Comparison of ENCODE assay signal across 23 cellular contexts in the genomic region with DNA sequence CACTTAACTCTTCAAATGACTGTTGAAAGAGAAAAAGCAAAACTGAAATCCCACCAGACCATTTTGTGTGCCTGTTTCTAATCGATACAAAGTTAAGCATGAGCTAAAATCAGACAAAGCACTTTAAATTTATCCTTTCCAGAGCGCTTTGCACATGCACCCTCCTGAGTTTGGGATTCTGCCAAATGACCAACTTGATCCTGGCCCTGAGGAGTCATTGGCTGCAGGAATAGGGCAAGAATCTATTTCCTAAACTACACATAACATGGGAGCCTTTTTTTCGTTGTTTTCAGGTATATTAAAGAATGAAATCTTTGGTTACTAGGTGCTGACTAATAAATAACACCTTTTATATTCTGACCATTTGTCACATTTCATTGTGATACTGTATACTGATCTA.
"Had no signal": no experiment of that assay in that cellular context is flagged by ENCODE, and none has a peak within 500 bp of the region (broad histone marks: within the 10 kb centered on the region; RNA-seq: fewer than 3 reads in every experiment).

No MANE protein-coding gene starts in this region.

- H3K36me3 ChIP-seq: SJCRH30 had no signal

- H3K27me3 ChIP-seq: Peyer's patch, SJCRH30 had no signal

- H3K4me2 ChIP-seq: SK-N-SH had no signal

- H3K4me1 ChIP-seq: Peyer's patch, SJCRH30 had no signal

- H3K9me3 ChIP-seq: Peyer's patch, SJCRH30, SK-N-SH had no signal

- H3K27ac ChIP-seq: Peyer's patch, RWPE1, SJCRH30, VCaP had no signal

- H3K9me2 ChIP-seq: SK-N-SH had no signal

- DNase-seq: activated CD4-positive, alpha-beta memory T cell treated with anti-CD3 and anti-CD28 coated beads for 36 hours; activated CD4-positive, alpha-beta T cell treated with anti-CD3 and anti-CD28 coated beads, Interleukin-2, amount 10 ng/mL, durations not matched to agents 7 days and 5 days; activated CD4-positive, CD25-positive, alpha-beta regulatory T cell; activated CD8-positive, alpha-beta memory T cell treated with anti-CD3 and anti-CD28 coated beads for 24 hours; activated effector memory CD4-positive, alpha-beta T cell treated with anti-CD3 and anti-CD28 coated beads, Interleukin-2, amount 50 U/mL, for 16 hours; activated naive CD4-positive, alpha-beta T cell treated with anti-CD3 and anti-CD28 coated beads for 36 hours; activated naive CD8-positive, alpha-beta T cell treated with anti-CD3 and anti-CD28 coated beads for 36 hours; activated T-cell treated with anti-CD3 and anti-CD28 coated beads, Interleukin-2, amount 50 U/mL, for 4 hours; central memory CD4-positive, alpha-beta T cell; cortex of kidney; NCI-H1417; NCI-H1930; NCI-H446; NCI-H524; NCI-H748 treated with DMSO at 0.1 percent for 48 hours; OCI-M1; Peyer's patch; Right ventricle myocardium superior; SJCRH30; SK-N-SH; T-helper 1 cell had no signal

- H3K4me3 ChIP-seq: Peyer's patch, SJCRH30 had no signal
